ENCODE assay signal across 1 cellular context in genomic region chrX:130896026-130896425, GRCh38.
TF ChIP-seq lines count a peak whose summit lies in the region.

No MANE protein-coding gene starts in this region.

TF ChIP-seq in H1, 55 proteins besides CTCF, POLR2A, EP300 and RAD21:
- TF ChIP-seq CBX8 (IDR thresholded peaks at IDR 0.05; ENCODE audit: borderline replicate concordance, low read depth, low read length), result no peak
- no peak for TF ChIP-seq CHD7 (IDR thresholded peaks at IDR 0.05; ENCODE audit: insufficient replicate concordance, low read length)
- no peak for TF ChIP-seq CTBP2 (IDR thresholded peaks at IDR 0.05; ENCODE audit: borderline replicate concordance, insufficient read depth, insufficient read length, low read length)
- TF ChIP-seq RFX5 (IDR thresholded peaks at IDR 0.05; ENCODE audit: borderline replicate concordance, low read depth, low read length), result no peak
- TF ChIP-seq PHF8 (conservative IDR thresholded peaks at IDR 0.05; ENCODE audit: low read depth, low read length), result no peak
- TF ChIP-seq TEAD4 (IDR thresholded peaks at IDR 0.05; ENCODE audit: low read depth, low read length), result no peak
- TF ChIP-seq MAX (IDR thresholded peaks at IDR 0.05), result no peak
- no peak for TF ChIP-seq RNF2 (IDR thresholded peaks at IDR 0.05; ENCODE audit: borderline replicate concordance, low read depth, low read length, missing control alignments, poor library complexity, severe bottlenecking)
- no peak for TF ChIP-seq POLR2AphosphoS5 (IDR thresholded peaks at IDR 0.05; ENCODE audit: low read depth, low read length)
- no peak for TF ChIP-seq JUND (IDR thresholded peaks at IDR 0.05; ENCODE audit: low read length)
- TF ChIP-seq ATF3 (IDR thresholded peaks at IDR 0.05; ENCODE audit: insufficient read depth, low read depth, low read length), result no peak
- TF ChIP-seq CHD1 (IDR thresholded peaks at IDR 0.05; ENCODE audit: low read depth, low read length), result no peak
- no peak for TF ChIP-seq HDAC6 (IDR thresholded peaks at IDR 0.05; ENCODE audit: low read depth, low read length)
- TF ChIP-seq SIRT6 (IDR thresholded peaks at IDR 0.05; ENCODE audit: low read length), result no peak
